Comparison of ENCODE assay signal across 33 cellular contexts in the genomic region with DNA sequence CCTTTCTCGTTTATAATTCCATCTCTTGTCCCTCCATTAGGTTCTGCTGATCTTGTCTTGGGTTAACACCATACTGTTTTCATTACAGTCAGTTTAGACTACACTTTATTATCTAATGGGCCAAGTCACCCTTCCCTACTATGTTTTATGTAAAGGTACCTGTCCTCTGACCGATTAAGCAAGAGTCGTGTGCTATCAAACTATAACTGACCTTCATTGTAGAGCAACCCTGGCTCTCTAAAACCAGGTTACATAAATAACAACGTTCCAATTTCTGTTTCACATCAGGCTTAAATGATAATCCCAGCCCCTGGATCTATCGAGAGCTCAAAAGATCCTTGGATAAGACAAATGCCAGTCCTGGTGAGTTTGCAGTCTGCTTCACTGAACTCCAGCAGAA.
"Had no signal": no experiment of that assay in that cellular context is flagged by ENCODE, and none has a peak within 500 bp of the region (broad histone marks: within the 10 kb centered on the region; RNA-seq: fewer than 3 reads in every experiment).

No MANE protein-coding gene starts in this region.

- H3K9me3 ChIP-seq: left lung, neutrophil, pancreas, prostate gland, suprapubic skin, thoracic aorta, tibial artery, upper lobe of right lung had no signal

- H3K27ac ChIP-seq: heart right ventricle, hepatocyte, left lung, neural progenitor cell, neutrophil, pancreas, prostate gland, sigmoid colon, spleen, suprapubic skin, thoracic aorta, tibial artery, upper lobe of right lung had no signal

- H3K36me3 Mint-ChIP-seq: mesothelial cell of epicardium, neural progenitor cell had no signal

- ATAC-seq: heart right ventricle, left cardiac atrium, left lung, natural killer cell, pancreas, right cardiac atrium, upper lobe of right lung had no signal

- H3K4me1 Mint-ChIP-seq: mesothelial cell of epicardium, nephron progenitor cell, neural progenitor cell had no signal

- DNase-seq: heart right ventricle; kidney glomerular epithelial cell; left cardiac atrium; left lung; mesendoderm; naive B cell; natural killer cell; nephron progenitor cell; occipital lobe; pancreas; posterior cingulate gyrus; retina; right cardiac atrium; sigmoid colon; small intestine; spleen; stimulated activated CD4-positive, alpha-beta T cell treated with anti-CD3 and anti-CD28 coated beads, Interleukin-1b, Interleukin-23, amount 100 ng/mL, for 48 hours; stimulated activated CD4-positive, alpha-beta T cell treated with anti-CD3 and anti-CD28 coated beads, Interleukin-4, amount 100 ng/mL, for 1 hour; stimulated activated naive CD4-positive, alpha-beta T cell; tibial artery; trophoblast cell; upper lobe of right lung had no signal

- FAIRE-seq: keratinocyte, pancreas, small intestine, urothelium cell line had no signal

- H3K27me3 Mint-ChIP-seq: naive B cell; stimulated activated naive CD8-positive, alpha-beta T cell treated with anti-CD3 and anti-CD28 coated beads, Interleukin-15, Interleukin-2, amounts not matched to agents 100 ng/mL and 50 ng/mL, for 24 hours had no signal

- H3K27me3 ChIP-seq: heart right ventricle, hepatocyte, left lung, neural progenitor cell, neutrophil, pancreas, sigmoid colon, spleen, suprapubic skin, tibial artery, upper lobe of right lung had no signal

- H3K36me3 ChIP-seq: neural progenitor cell, neutrophil, pancreas, prostate gland had no signal

- H3K4me1 ChIP-seq: heart right ventricle, left lung, neural progenitor cell, pancreas, prostate gland, sigmoid colon, suprapubic skin, tibial artery, upper lobe of right lung had no signal

- H3K4me3 Mint-ChIP-seq: mesothelial cell of epicardium; naive B cell; natural killer cell; nephron progenitor cell; neural progenitor cell; stimulated activated naive CD8-positive, alpha-beta T cell treated with anti-CD3 and anti-CD28 coated beads, Interleukin-15, Interleukin-2, amounts not matched to agents 100 ng/mL and 50 ng/mL, for 24 hours had no signal

- H3K4me3 ChIP-seq: heart right ventricle, hepatocyte, left lung, lung, neural progenitor cell, pancreas, prostate gland, sigmoid colon, spleen, suprapubic skin, thoracic aorta, tibial artery, upper lobe of right lung had no signal

- H3K27ac Mint-ChIP-seq: mesothelial cell of epicardium; natural killer cell; nephron progenitor cell; neural progenitor cell; stimulated activated naive CD8-positive, alpha-beta T cell treated with anti-CD3 and anti-CD28 coated beads, Interleukin-15, Interleukin-2, amounts not matched to agents 100 ng/mL and 50 ng/mL, for 24 hours had no signal
